9 cellular contexts compared by ENCODE assay signal in the genomic region with DNA sequence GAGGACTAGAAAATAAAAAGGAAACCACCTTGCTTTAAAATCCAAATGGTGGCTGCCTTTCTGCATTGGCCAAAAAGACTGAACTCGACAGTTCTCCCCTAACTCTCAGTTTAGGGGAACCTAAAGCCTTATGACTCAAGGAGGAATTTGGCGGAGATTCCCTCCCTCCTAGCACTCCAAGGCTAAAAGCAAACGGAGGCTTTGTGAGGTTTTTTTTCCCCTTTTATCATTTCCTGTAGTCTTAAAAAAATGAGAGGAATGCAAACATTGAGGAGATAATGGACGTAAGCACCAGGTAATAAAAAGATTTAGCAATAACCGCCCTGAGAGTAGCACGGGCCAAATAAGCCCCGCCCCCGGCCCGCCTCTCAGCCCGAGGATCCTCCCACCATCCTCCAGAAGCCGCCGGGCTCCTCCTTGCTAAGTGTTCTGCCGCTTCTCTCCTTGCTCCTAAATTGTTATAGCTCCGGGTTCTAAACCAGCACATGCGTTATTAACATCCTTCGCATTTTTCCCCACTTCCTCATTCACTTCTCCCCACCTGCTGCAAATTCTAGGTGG. TPM values are rescaled to one million over a fixed set of nuclear protein-coding genes. Genes with fewer than 3 reads are reported as not detected.
A peak's percentile ranks its signal among the peaks of the same experiment; 100 is the strongest.
DNase-seq lines count a peak whose midpoint lies in the region; ATAC-seq and TF ChIP-seq lines count a peak whose summit lies in the region.
"Had no signal": no experiment of that assay in that cellular context is flagged by ENCODE, and none has a peak within 500 bp of the region (broad histone marks: within the 10 kb centered on the region; RNA-seq: fewer than 3 reads in every experiment).

No MANE protein-coding gene starts in this region.

- peaks cover 34% of the 10 kb centered on the region for H3K4me1 Mint-ChIP-seq in activated CD4-positive, alpha-beta T cell treated with anti-CD3 and anti-CD28 coated beads, Interleukin-2, amount 10 ng/mL, durations not matched to agents 24 days and 14 days

- TF ChIP-seq CTCF in GM06990 (IDR thresholded peaks at IDR 0.05; ENCODE audit: insufficient read depth, low read length, poor library complexity, severe bottlenecking), result no peak

- ATAC-seq in GM21515 (IDR thresholded peaks at IDR 0.05; ENCODE audit: unreplicated experiment), result no peak

- H3K36me3 ChIP-seq in GM06990 (ENCODE audit: control insufficient read depth, insufficient read depth, low read length), result no peaks in the 10 kb centered on the region
- H3K36me3 ChIP-seq: ascending aorta had no signal

- peak; percentile 57 for DNase-seq in GM06990 (ENCODE audit: extremely low read depth, insufficient read length)
- DNase-seq in NCI-H2029 treated with DMSO at 0.1 percent for 48 hours (lab: John Stamatoyannopoulos, UW), result peak; percentile 54
- peak; percentile 85 for DNase-seq in activated CD4-positive, alpha-beta T cell treated with anti-CD3 and anti-CD28 coated beads, Interleukin-2, amount 10 ng/mL, durations not matched to agents 24 days and 14 days
- DNase-seq in dermis blood vessel endothelial cell, result peak; percentile 70
- peak; percentile 64 to 67 for DNase-seq in lung microvascular endothelial cell (ENCODE audit: low read depth in 2 of 2)
- DNase-seq in stimulated activated CD8-positive, alpha-beta memory T cell treated with anti-CD3 and anti-CD28 coated beads, Interleukin-12 subunit alpha, Interleukin-12 subunit beta, amount 100 ng/mL, for 4 hours (ENCODE audit: low read depth), result peak; percentile 32
- no peak for DNase-seq in mesenteric fat pad (ENCODE audit: low spot score)

- no peak overlapping the region for H3K4me3 ChIP-seq in GM06990 (replicated peaks; ENCODE audit: low read depth, low read length)

- intact Hi-C loops in activated CD4-positive, alpha-beta T cell treated with anti-CD3 and anti-CD28 coated beads, Interleukin-2, amount 10 ng/mL, durations not matched to agents 24 days and 14 days (cut with micrococcal nuclease), result loop anchor here (5.0 to 10.0 kb wide), 2 partner anchors 189 to 233 kb away; no protein-coding TSS in a partner anchor

- H3K27me3 ChIP-seq in GM06990 (replicated peaks; ENCODE audit: control insufficient read depth, insufficient read depth, low read length), result no peaks in the 10 kb centered on the region
- H3K27me3 ChIP-seq: ascending aorta had no signal

- peak overlapping the region; percentile 60 for H3K27ac Mint-ChIP-seq in activated CD4-positive, alpha-beta T cell treated with anti-CD3 and anti-CD28 coated beads, Interleukin-2, amount 10 ng/mL, durations not matched to agents 24 days and 14 days

- peaks cover 35% of the 10 kb centered on the region for H3K27me3 Mint-ChIP-seq in activated CD4-positive, alpha-beta T cell treated with anti-CD3 and anti-CD28 coated beads, Interleukin-2, amount 10 ng/mL, durations not matched to agents 24 days and 14 days

- no peaks in the 10 kb centered on the region for H3K36me3 Mint-ChIP-seq in activated CD4-positive, alpha-beta T cell treated with anti-CD3 and anti-CD28 coated beads, Interleukin-2, amount 10 ng/mL, durations not matched to agents 24 days and 14 days (ENCODE audit: low read depth)

- peak overlapping the region; percentile 71 for H3K4me3 Mint-ChIP-seq in activated CD4-positive, alpha-beta T cell treated with anti-CD3 and anti-CD28 coated beads, Interleukin-2, amount 10 ng/mL, durations not matched to agents 24 days and 14 days

- H3K9me3 Mint-ChIP-seq in activated CD4-positive, alpha-beta T cell treated with anti-CD3 and anti-CD28 coated beads, Interleukin-2, amount 10 ng/mL, durations not matched to agents 24 days and 14 days, result no peaks in the 10 kb centered on the region

RNA-seq across cellular contexts. Expression of gene KIFC3, which starts 5.8 kb away (rescaled TPM):
- 0.58 and 1.7 TPM in 2 replicates for total RNA-seq in activated CD4-positive, alpha-beta T cell treated with anti-CD3 and anti-CD28 coated beads, Interleukin-2, amount 10 ng/mL, durations not matched to agents 24 days and 14 days
- 58.3 and 75.4 TPM in 2 replicates for total RNA-seq in dermis blood vessel endothelial cell
- total RNA-seq in lung microvascular endothelial cell, result 25.7 and 46.4 TPM in 2 replicates
- total RNA-seq in mesenteric fat pad, result 62.3 TPM
